In genomic region chr12:52690351-52691075, GRCh38 we compare ENCODE assay signal across 10 cellular contexts. TPM values are rescaled to one million over a fixed set of nuclear protein-coding genes. Genes with fewer than 3 reads are reported as not detected.
DNase-seq lines count a peak whose midpoint lies in the region; ATAC-seq and TF ChIP-seq lines count a peak whose summit lies in the region.
"Had no signal": no experiment of that assay in that cellular context is flagged by ENCODE, and none has a peak within 500 bp of the region (broad histone marks: within the 10 kb centered on the region; RNA-seq: fewer than 3 reads in every experiment).

No MANE protein-coding gene starts in this region.

- no peaks in the 10 kb centered on the region for H3K9me3 ChIP-seq in BE2C
- no peaks in the 10 kb centered on the region for H3K9me3 ChIP-seq in HUES6 (ENCODE audit: control insufficient read depth, insufficient read depth, low read depth, low read length)
- H3K9me3 ChIP-seq in duodenal mucosa (ENCODE audit: control insufficient read depth in 1 of 2, low read length in 2 of 2) = no peaks in the 10 kb centered on the region
- no peaks in the 10 kb centered on the region for H3K9me3 ChIP-seq in neural cell (ENCODE audit: low read length)

- TF ChIP-seq RAD21 in neural cell (conservative IDR thresholded peaks at IDR 0.05) = no peak

- no peaks in the 10 kb centered on the region for H4K20me1 ChIP-seq in neural cell (ENCODE audit: insufficient read depth)

- H3F3A ChIP-seq in neural cell (ENCODE audit: insufficient read depth, low read length, poor library complexity, severe bottlenecking) = no peaks in the 10 kb centered on the region

- no peaks in the 10 kb centered on the region for H3K4me1 ChIP-seq in BE2C
- H3K4me1 ChIP-seq in HUES6 (ENCODE audit: control insufficient read depth, insufficient read depth, low read length) = peaks cover 7% of the 10 kb centered on the region
- peaks cover 24 to 32% of the 10 kb centered on the region in 2 donors for H3K4me1 ChIP-seq in duodenal mucosa (ENCODE audit: control insufficient read depth in 1 of 2, insufficient read depth in 2 of 2, low read length in 2 of 2)

- H2AFZ ChIP-seq in neural cell (ENCODE audit: low read depth, low read length) = peak overlapping the region; percentile 68

- no peak for ATAC-seq in GM19395 (IDR thresholded peaks at IDR 0.05; ENCODE audit: unreplicated experiment)

- no peak for TF ChIP-seq EP300 in neural cell (conservative IDR thresholded peaks at IDR 0.05; ENCODE audit: poor library complexity, severe bottlenecking)

- H3K9ac ChIP-seq in HUES6 (ENCODE audit: low read length) (no peak overlapping the region), duodenal mucosa (ENCODE audit: low read depth in 1 of 2, low read length in 2 of 2) (no peak overlapping the region), neural cell (ENCODE audit: low read length) (peak overlapping the region; percentile 52)

- no peaks in the 10 kb centered on the region for H3K9me2 ChIP-seq in neural cell (ENCODE audit: insufficient read depth, low read length)

- TF ChIP-seq CTCF in BE2C (IDR thresholded peaks at IDR 0.05; ENCODE audit: low read depth, low read length) (no peak), neural cell (IDR thresholded peaks at IDR 0.05; ENCODE audit: poor library complexity, severe bottlenecking) (no peak)

- DNase-seq in BE2C (no peak), DMS79 (lab: John Stamatoyannopoulos, UW) (no peak), AG08395 (ENCODE audit: low spot score) (no peak), SIG-M5 treated with dmso at 0.1 percent for 504 hours (lab: John Stamatoyannopoulos, UW; ENCODE audit: unreplicated experiment) (no peak)
- DNase-seq: HCEC 1CT, NCI-H187 treated with DMSO at 0.1 percent for 48 hours had no signal

- H3K4me2 ChIP-seq in neural cell (ENCODE audit: low read length) = peak overlapping the region; percentile 48

- H3K27me3 ChIP-seq in BE2C (peaks cover 43% of the 10 kb centered on the region), HUES6 (ENCODE audit: control insufficient read depth, insufficient read depth, low read length) (peaks cover 80% of the 10 kb centered on the region), duodenal mucosa (ENCODE audit: control insufficient read depth in 1 of 2, insufficient read depth in 2 of 2, low read length in 2 of 2) (peaks cover 9 to 19% of the 10 kb centered on the region in 2 donors), neural cell (ENCODE audit: insufficient read depth, low read depth, low read length) (peaks cover 19% of the 10 kb centered on the region)

- 0 out of 2 replicates have a peak overlapping the region, but pooled peaks have one; percentile 16 for H3K4me3 ChIP-seq in BE2C (ENCODE audit: low read depth, low read length)
- peak overlapping the region; percentile 50 for H3K4me3 ChIP-seq in HUES6 (ENCODE audit: low read depth, low read length)
- H3K4me3 ChIP-seq in duodenal mucosa (ENCODE audit: low read depth in 1 of 2, low read length in 2 of 2) = peak overlapping the region; percentile 48 to 50
- peak overlapping the region; percentile 64 for H3K4me3 ChIP-seq in neural cell (ENCODE audit: low read length)

- no peaks in the 10 kb centered on the region for H3K36me3 ChIP-seq in BE2C
- H3K36me3 ChIP-seq in HUES6 (ENCODE audit: control insufficient read depth, insufficient read depth, low read length) = no peaks in the 10 kb centered on the region
- no peaks in the 10 kb centered on the region for H3K36me3 ChIP-seq in duodenal mucosa (ENCODE audit: control insufficient read depth in 1 of 2, insufficient read depth in 2 of 2, low read length in 2 of 2)
- H3K36me3 ChIP-seq in neural cell (ENCODE audit: insufficient read depth, low read length) = no peaks in the 10 kb centered on the region

- H3K27ac ChIP-seq in HUES6 (ENCODE audit: low read depth, low read length) (no peak overlapping the region), duodenal mucosa (ENCODE audit: low read depth, low read length) (no peak overlapping the region), neural cell (ENCODE audit: low read length) (no peak overlapping the region)

- no peaks in the 10 kb centered on the region for H3K79me2 ChIP-seq in neural cell (replicated peaks; ENCODE audit: insufficient read depth, low read length)

TF ChIP-seq in neural cell, 6 proteins besides CTCF, POLR2A, EP300 and RAD21:
- TF ChIP-seq MXI1 (conservative IDR thresholded peaks at IDR 0.05; ENCODE audit: poor library complexity, severe bottlenecking) (no peak), EZH2 (IDR thresholded peaks at IDR 0.05; ENCODE audit: borderline replicate concordance, insufficient read depth, low read length, poor library complexity, severe bottlenecking) (no peak), TAF1 (IDR thresholded peaks at IDR 0.05; ENCODE audit: low read depth) (no peak), POLR2AphosphoS5 (IDR thresholded peaks at IDR 0.05) (no peak), REST (IDR thresholded peaks at IDR 0.05; ENCODE audit: borderline replicate concordance) (no peak), SMC3 (conservative IDR thresholded peaks at IDR 0.05; ENCODE audit: poor library complexity) (no peak)

RNA-seq across cellular contexts. Expression of gene KRT1, which starts 10.3 kb away (rescaled TPM):
- not detected for polyA plus RNA-seq in BE2C (2012; ENCODE audit: insufficient read depth, insufficient read length, low read depth)
- not detected in 2 replicates for polyA plus RNA-seq in neural cell
- polyA minus RNA-seq in neural cell = not detected in 2 replicates

RNA-seq across cellular contexts. Expression of gene KRT77, which starts 12.8 kb away (rescaled TPM):
- not detected for polyA plus RNA-seq in BE2C (2012; ENCODE audit: insufficient read depth, insufficient read length, low read depth)
- not detected in 2 replicates for polyA plus RNA-seq in neural cell
- polyA minus RNA-seq in neural cell = not detected in 2 replicates

RNA-seq across cellular contexts. Expression of gene KRT2, which starts 38.5 kb away (rescaled TPM):
- not detected for polyA plus RNA-seq in BE2C (2012; ENCODE audit: insufficient read depth, insufficient read length, low read depth)
- not detected in 2 replicates for polyA plus RNA-seq in neural cell
- not detected in 2 replicates for polyA minus RNA-seq in neural cell
